In the genomic region with DNA sequence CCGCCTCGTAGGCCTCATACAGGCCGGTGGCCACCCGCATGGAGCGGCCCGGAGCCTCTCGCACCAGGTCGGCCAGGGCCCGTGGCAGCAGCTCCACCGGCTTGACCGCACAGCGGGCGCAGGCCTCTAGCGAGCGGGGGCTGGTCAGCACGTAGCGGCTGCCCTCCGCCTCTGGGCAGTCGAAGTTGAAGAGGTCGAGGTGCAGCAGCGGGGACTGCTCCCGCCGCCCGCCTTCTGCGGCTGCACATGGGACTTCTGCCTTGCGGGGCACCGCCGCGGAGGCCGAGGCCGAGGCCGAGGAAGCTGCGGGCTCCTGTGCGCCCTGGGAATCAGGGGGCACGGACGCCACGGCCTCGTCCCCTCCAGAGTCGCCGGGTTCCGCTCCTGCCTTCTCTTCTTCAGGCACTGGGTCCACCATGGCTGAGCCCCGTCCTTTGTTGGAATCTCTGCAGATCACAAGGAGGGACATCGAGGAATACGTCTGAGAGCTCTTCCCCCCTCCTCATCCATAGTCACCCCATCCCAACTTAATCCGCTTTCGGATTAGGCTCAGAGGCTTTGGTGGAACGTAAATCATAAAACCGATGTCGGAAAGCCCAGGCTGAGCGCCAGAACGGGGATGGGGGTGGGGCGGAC, we compare ENCODE assay signal across 8 cellular contexts. TPM values are rescaled to one million over a fixed set of nuclear protein-coding genes. Genes with fewer than 3 reads are reported as not detected.
A peak's percentile ranks its signal among the peaks of the same experiment; 100 is the strongest.
DNase-seq lines count a peak whose midpoint lies in the region; ATAC-seq and TF ChIP-seq lines count a peak whose summit lies in the region.
"Had no signal": no experiment of that assay in that cellular context is flagged by ENCODE, and none has a peak within 500 bp of the region (broad histone marks: within the 10 kb centered on the region; RNA-seq: fewer than 3 reads in every experiment).

No MANE protein-coding gene starts in this region.

- H3K27ac Mint-ChIP-seq in CD8-positive, alpha-beta memory T cell = no peak overlapping the region

- H3K36me3 Mint-ChIP-seq in CD8-positive, alpha-beta memory T cell = no peaks in the 10 kb centered on the region

- peak overlapping the region in 6 of 7 donors; percentile 40 to 93 (median 65) for H3K4me3 Mint-ChIP-seq in CD8-positive, alpha-beta memory T cell

- H3K4me3 ChIP-seq in CD8-positive, alpha-beta memory T cell (ENCODE audit: low read length) = peak overlapping the region; percentile 17
- H3K4me3 ChIP-seq in HUES48 (ENCODE audit: low read depth, low read length) (0 out of 2 replicates have a peak overlapping the region, but pooled peaks have one; percentile 74), neuronal stem cell (ENCODE audit: low read length in 2 of 2) (peak overlapping the region in 1 of 2 donors; percentile 80), lower leg skin (ENCODE audit: low read depth, poor library complexity, severe bottlenecking) (no peak overlapping the region)

- CTCF ChIA-PET in CD8-positive, alpha-beta memory T cell (lab: Charles Lee) = interaction anchor here (1.0 to 2.1 kb wide), 5 partner anchors 8 to 154 kb away, joined by 3 to 9 read pairs (median 4); no protein-coding TSS in a partner anchor

- H3K9ac ChIP-seq in HUES48 (ENCODE audit: low read depth, low read length) (no peak overlapping the region), neuronal stem cell (ENCODE audit: low read depth, low read length, poor library complexity) (peak overlapping the region; percentile 45)

- H3K4ac ChIP-seq in neuronal stem cell (ENCODE audit: low read length) = peak overlapping the region; percentile 99

- ATAC-seq in HG03196 (IDR thresholded peaks at IDR 0.05; ENCODE audit: unreplicated experiment) = no peak

- H3K27ac ChIP-seq in CD8-positive, alpha-beta memory T cell (ENCODE audit: low read depth, low read length) = no peak overlapping the region
- H3K27ac ChIP-seq in HUES48 (ENCODE audit: low read depth, low read length) = peak overlapping the region; percentile 73
- H3K27ac ChIP-seq in cingulate gyrus (ENCODE audit: low read depth, low read length) = peak overlapping the region; percentile 29
- peak overlapping the region; percentile 100 for H3K27ac ChIP-seq in neuronal stem cell (replicated peaks; ENCODE audit: low read length)

- H3K23ac ChIP-seq in neuronal stem cell (ENCODE audit: low read depth, low read length, poor library complexity) = peak overlapping the region; percentile 71

- peak overlapping the region; percentile 100 for H2BK120ac ChIP-seq in neuronal stem cell (ENCODE audit: low read depth, low read length)

- H3K4me2 ChIP-seq in neuronal stem cell (ENCODE audit: insufficient read depth, low read length, poor library complexity, severe bottlenecking) = peak overlapping the region; percentile 73

- peaks cover 38 to 64% of the 10 kb centered on the region in 2 donors for H3K27me3 Mint-ChIP-seq in CD8-positive, alpha-beta memory T cell

- no CpG with 5 or more reads among the region's 52 CpGs for WGBS in neuronal stem cell (ENCODE audit: extremely low coverage in 2 of 2, insufficient read length in 2 of 2, insufficient replicate concordance in 1 of 2), 2 donors
- WGBS in lower leg skin, 2 donors = 30 to 54% methylated on average over 26 to 49 of the region's 52 CpGs

- no peak for DNase-seq in CD8-positive, alpha-beta memory T cell
- DNase-seq in neuronal stem cell (ENCODE audit: low spot score) = no peak
- no peak for DNase-seq in UCSD-AML1 (lab: John Stamatoyannopoulos, UW; ENCODE audit: unreplicated experiment)
- DNase-seq in lower leg skin (ENCODE audit: low spot score in 2 of 2) = no peak

- POLR2A ChIA-PET in CD8-positive, alpha-beta memory T cell (lab: Charles Lee) = no interaction called here

- H4K91ac ChIP-seq in neuronal stem cell (ENCODE audit: low read depth, low read length, poor library complexity) = peak overlapping the region; percentile 99

- no peaks in the 10 kb centered on the region for H3K36me3 ChIP-seq in CD8-positive, alpha-beta memory T cell (ENCODE audit: insufficient read depth, low read length)
- H3K36me3 ChIP-seq in HUES48 (ENCODE audit: control insufficient read depth, insufficient read depth, low read length) (no peaks in the 10 kb centered on the region), neuronal stem cell (replicated peaks in 1 of 2; ENCODE audit: control insufficient read depth in 2 of 2, insufficient read depth in 2 of 2, low read length in 2 of 2) (peaks cover 22 to 29% of the 10 kb centered on the region in 2 donors)

- H3K79me1 ChIP-seq in neuronal stem cell (ENCODE audit: low read depth, low read length) = peaks cover 20% of the 10 kb centered on the region

- peak overlapping the region; percentile 100 for H3K18ac ChIP-seq in neuronal stem cell (ENCODE audit: low read length)

- TF ChIP-seq CTCF in lower leg skin (IDR thresholded peaks at IDR 0.05) = no peak

- H3K9me3 Mint-ChIP-seq in CD8-positive, alpha-beta memory T cell = peaks cover 0 to 2% (median 0%) of the 10 kb centered on the region in 5 donors

- no peaks in the 10 kb centered on the region for H3K9me3 ChIP-seq in CD8-positive, alpha-beta memory T cell (ENCODE audit: low read length)
- H3K9me3 ChIP-seq in HUES48 (ENCODE audit: control insufficient read depth, insufficient read depth, low read length) (peaks cover 6% of the 10 kb centered on the region; the same call in 1 of the 2 replicates), neuronal stem cell (replicated peaks in 1 of 2; ENCODE audit: control insufficient read depth in 2 of 2, insufficient read depth in 1 of 2, low read depth in 1 of 2, low read length in 2 of 2) (peaks cover 7 to 20% of the 10 kb centered on the region in 2 donors)

- no peak overlapping the region for H3K14ac ChIP-seq in neuronal stem cell (ENCODE audit: low read length)

- H2AFZ ChIP-seq in neuronal stem cell (ENCODE audit: low read length) = peak overlapping the region; percentile 96

- H4K8ac ChIP-seq in neuronal stem cell (ENCODE audit: low read depth, low read length) = peak overlapping the region; percentile 99

- intact Hi-C loops in lower leg skin (cut with DNase I; ENCODE audit: low total_unique reads) = no loop called here

- H2BK5ac ChIP-seq in neuronal stem cell (ENCODE audit: low read length) = peak overlapping the region; percentile 93

- peaks cover 7% of the 10 kb centered on the region for H3K4me1 ChIP-seq in CD8-positive, alpha-beta memory T cell (ENCODE audit: insufficient read depth, low read length)
- H3K4me1 ChIP-seq in HUES48 (ENCODE audit: control insufficient read depth, insufficient read depth, low read length) = 0 out of 2 replicates have a peak, but pooled peaks cover 7% of the 10 kb centered on the region
- peaks cover 4 to 10% of the 10 kb centered on the region in 2 donors for H3K4me1 ChIP-seq in neuronal stem cell (ENCODE audit: control insufficient read depth in 2 of 2, insufficient read depth in 1 of 2, low read depth in 1 of 2, low read length in 2 of 2)

- no peak for TF ChIP-seq POLR2A in lower leg skin (IDR thresholded peaks at IDR 0.05)

- H3K27me3 ChIP-seq in CD8-positive, alpha-beta memory T cell (ENCODE audit: insufficient read depth, low read length, poor library complexity, severe bottlenecking) = peaks cover 20% of the 10 kb centered on the region
- peaks cover 70% of the 10 kb centered on the region for H3K27me3 ChIP-seq in HUES48 (ENCODE audit: control insufficient read depth, insufficient read depth, low read length)
- no peaks in the 10 kb centered on the region for H3K27me3 ChIP-seq in neuronal stem cell (ENCODE audit: control insufficient read depth in 3 of 3, insufficient read depth in 3 of 3, low read depth in 1 of 3, low read length in 3 of 3)

- H3K4me1 Mint-ChIP-seq in CD8-positive, alpha-beta memory T cell = peaks cover 5 to 14% (median 8%) of the 10 kb centered on the region in 3 donors

- peak overlapping the region; percentile 100 for H2AK5ac ChIP-seq in neuronal stem cell (ENCODE audit: low read depth, low read length)

- H2BK15ac ChIP-seq in neuronal stem cell (ENCODE audit: low read length) = peak overlapping the region; percentile 97

- H2BK12ac ChIP-seq in neuronal stem cell (ENCODE audit: low read length) = peak overlapping the region; percentile 96

RNA-seq across cellular contexts. Expression of a gene that starts 1.3 kb away (rescaled TPM):
- total RNA-seq in CD8-positive, alpha-beta memory T cell = not detected
- not detected for polyA plus RNA-seq in CD8-positive, alpha-beta memory T cell
- polyA plus RNA-seq in neuronal stem cell (2013, experiment 1 of 2) = 7.6 TPM
- polyA plus RNA-seq in neuronal stem cell (2013, experiment 2 of 2) = 7.7 TPM
- total RNA-seq in lower leg skin = under 1 TPM in 2 of 4 donors, not detected in 2; 0.12 to 0.19 TPM
- total RNA-seq: mononuclear cell had no signal

RNA-seq across cellular contexts. Expression of a gene that starts 38.1 kb away (rescaled TPM):
- total RNA-seq in CD8-positive, alpha-beta memory T cell = 10 to 100 TPM; 51.4 to 53.9 TPM
- 9.3 TPM for polyA plus RNA-seq in CD8-positive, alpha-beta memory T cell
- 5.6 TPM for polyA plus RNA-seq in neuronal stem cell (2013, experiment 1 of 2)
- polyA plus RNA-seq in neuronal stem cell (2013, experiment 2 of 2) = 5.6 TPM
- 10 to 100 TPM; 35.5 to 56.7 (median 51.0) TPM for total RNA-seq in lower leg skin
